ENCODE assay signal across 16 cellular contexts in the genomic region with DNA sequence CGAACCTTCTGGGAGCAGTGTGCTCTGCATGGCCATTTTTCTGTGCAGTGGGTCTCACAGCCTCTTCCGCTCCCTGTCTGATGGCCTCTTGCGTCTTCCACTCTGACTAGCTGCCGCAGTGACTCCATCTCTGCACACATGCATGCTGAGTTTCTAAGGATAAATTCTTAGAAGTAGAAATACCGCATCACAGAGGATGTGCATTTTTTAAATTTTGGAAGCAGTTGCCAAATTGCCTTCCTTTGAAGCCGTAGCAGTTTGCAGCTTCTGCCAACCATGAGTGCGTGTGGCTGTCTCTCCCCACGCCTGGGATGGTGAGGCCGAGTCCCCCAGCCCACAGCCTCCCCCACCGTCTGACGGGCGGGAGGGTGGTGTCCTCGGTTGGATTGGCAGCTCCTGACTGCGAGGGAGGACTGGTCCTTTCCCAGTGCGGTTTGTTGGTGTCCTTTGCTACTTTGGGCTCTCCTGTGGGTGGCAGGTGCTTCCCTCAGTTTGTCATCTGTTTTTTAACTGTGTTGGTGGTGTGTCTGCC. TPM values are rescaled to one million over a fixed set of nuclear protein-coding genes. Genes with fewer than 3 reads are reported as not detected.
DNase-seq lines count a peak whose midpoint lies in the region; ATAC-seq and TF ChIP-seq lines count a peak whose summit lies in the region.
"Had no signal": no experiment of that assay in that cellular context is flagged by ENCODE, and none has a peak within 500 bp of the region (broad histone marks: within the 10 kb centered on the region; RNA-seq: fewer than 3 reads in every experiment).

No MANE protein-coding gene starts in this region.

- DNase-seq in activated CD4-positive, alpha-beta T cell treated with anti-CD3 and anti-CD28 coated beads, Interleukin-2, amount 10 ng/mL, durations not matched to agents 7 days and 5 days, result no peak
- no peak for DNase-seq in activated CD4-positive, alpha-beta T cell treated with anti-CD3 and anti-CD28 coated beads for 36 hours
- no peak for DNase-seq in activated CD8-positive, alpha-beta T cell treated with anti-CD3 and anti-CD28 coated beads for 36 hours
- DNase-seq in glutamatergic neuron, result no peak
- DNase-seq in activated CD4-positive, alpha-beta memory T cell treated with anti-CD3 and anti-CD28 coated beads for 36 hours, result no peak
- no peak for DNase-seq in stimulated activated CD4-positive, alpha-beta T cell treated with anti-CD3 and anti-CD28 coated beads, Interleukin-4, amount 100 ng/mL, for 24 hours
- DNase-seq: activated CD8-positive, alpha-beta memory T cell treated with anti-CD3 and anti-CD28 coated beads, Interleukin-2, amount 10 ng/mL, durations not matched to agents 7 days and 5 days; activated naive CD4-positive, alpha-beta T cell treated with anti-CD3 and anti-CD28 coated beads for 36 hours; heart right ventricle; kidney; tibial artery had no signal

- peaks cover 49% of the 10 kb centered on the region for H3K36me3 ChIP-seq in thymus (ENCODE audit: control insufficient read depth, insufficient read depth)

- peaks cover 29% of the 10 kb centered on the region for H3K4me1 Mint-ChIP-seq in activated CD4-positive, alpha-beta T cell treated with anti-CD3 and anti-CD28 coated beads, Interleukin-2, amount 10 ng/mL, durations not matched to agents 7 days and 5 days
- H3K4me1 Mint-ChIP-seq in activated CD4-positive, alpha-beta T cell treated with anti-CD3 and anti-CD28 coated beads for 36 hours, result peaks cover 32% of the 10 kb centered on the region
- H3K4me1 Mint-ChIP-seq in activated CD8-positive, alpha-beta T cell treated with anti-CD3 and anti-CD28 coated beads for 36 hours (ENCODE audit: low read depth), result peaks cover 40% of the 10 kb centered on the region
- peaks cover 26% of the 10 kb centered on the region for H3K4me1 Mint-ChIP-seq in glutamatergic neuron (ENCODE audit: low read depth, unreplicated experiment)
- peaks cover 31% of the 10 kb centered on the region for H3K4me1 Mint-ChIP-seq in activated CD4-positive, alpha-beta memory T cell treated with anti-CD3 and anti-CD28 coated beads for 36 hours (ENCODE audit: low read depth)

- H3K4me3 ChIP-seq in thymus (ENCODE audit: low read length), result no peak overlapping the region
- H3K4me3 ChIP-seq: heart right ventricle, tibial artery had no signal

- 85% methylated on average over 15 of the region's 15 CpGs for WGBS in thymus

- peak overlapping the region; percentile 69 for H3K27ac Mint-ChIP-seq in activated CD4-positive, alpha-beta T cell treated with anti-CD3 and anti-CD28 coated beads, Interleukin-2, amount 10 ng/mL, durations not matched to agents 7 days and 5 days
- H3K27ac Mint-ChIP-seq in activated CD4-positive, alpha-beta T cell treated with anti-CD3 and anti-CD28 coated beads for 36 hours, result no peak overlapping the region
- H3K27ac Mint-ChIP-seq in activated CD8-positive, alpha-beta T cell treated with anti-CD3 and anti-CD28 coated beads for 36 hours, result peak overlapping the region; percentile 13
- H3K27ac Mint-ChIP-seq in glutamatergic neuron (ENCODE audit: unreplicated experiment), result peak overlapping the region; percentile 64
- H3K27ac Mint-ChIP-seq in activated CD4-positive, alpha-beta memory T cell treated with anti-CD3 and anti-CD28 coated beads for 36 hours, result no peak overlapping the region
- H3K27ac Mint-ChIP-seq: activated CD8-positive, alpha-beta memory T cell treated with anti-CD3 and anti-CD28 coated beads, Interleukin-2, amount 10 ng/mL, durations not matched to agents 7 days and 5 days; activated naive CD4-positive, alpha-beta T cell treated with anti-CD3 and anti-CD28 coated beads for 36 hours had no signal

- H3K36me3 Mint-ChIP-seq in activated CD4-positive, alpha-beta T cell treated with anti-CD3 and anti-CD28 coated beads, Interleukin-2, amount 10 ng/mL, durations not matched to agents 7 days and 5 days (ENCODE audit: low read depth), result peaks cover 4% of the 10 kb centered on the region
- H3K36me3 Mint-ChIP-seq in activated CD4-positive, alpha-beta T cell treated with anti-CD3 and anti-CD28 coated beads for 36 hours (ENCODE audit: low read depth), result peaks cover 2% of the 10 kb centered on the region
- no peaks in the 10 kb centered on the region for H3K36me3 Mint-ChIP-seq in activated CD8-positive, alpha-beta T cell treated with anti-CD3 and anti-CD28 coated beads for 36 hours (ENCODE audit: low read depth)
- peaks cover under 1% of the 10 kb centered on the region for H3K36me3 Mint-ChIP-seq in glutamatergic neuron (ENCODE audit: unreplicated experiment)
- H3K36me3 Mint-ChIP-seq in activated CD4-positive, alpha-beta memory T cell treated with anti-CD3 and anti-CD28 coated beads for 36 hours, result no peaks in the 10 kb centered on the region

- CTCF ChIA-PET in activated CD4-positive, alpha-beta T cell treated with anti-CD3 and anti-CD28 coated beads, Interleukin-2, amount 10 ng/mL, durations not matched to agents 7 days and 5 days (lab: Charles Lee), result interaction anchor here (0.6 kb wide), 2 partner anchors 24 kb away, joined by 3 read pairs; no protein-coding TSS in a partner anchor
- CTCF ChIA-PET in activated CD4-positive, alpha-beta T cell treated with anti-CD3 and anti-CD28 coated beads for 36 hours (lab: Charles Lee), result interaction anchor here (0.6 to 1.5 kb wide), 5 partner anchors 11 to 1444 kb away, joined by 3 to 4 read pairs (median 3); no protein-coding TSS in a partner anchor
- CTCF ChIA-PET in activated CD8-positive, alpha-beta T cell treated with anti-CD3 and anti-CD28 coated beads for 36 hours (lab: Charles Lee), result no interaction called here
- CTCF ChIA-PET in activated CD4-positive, alpha-beta memory T cell treated with anti-CD3 and anti-CD28 coated beads for 36 hours (lab: Charles Lee), result no interaction called here

- POLR2A ChIA-PET in activated CD4-positive, alpha-beta T cell treated with anti-CD3 and anti-CD28 coated beads, Interleukin-2, amount 10 ng/mL, durations not matched to agents 7 days and 5 days (lab: Charles Lee), result no interaction called here
- POLR2A ChIA-PET in activated CD4-positive, alpha-beta T cell treated with anti-CD3 and anti-CD28 coated beads for 36 hours (lab: Charles Lee), result no interaction called here
- POLR2A ChIA-PET in activated CD8-positive, alpha-beta T cell treated with anti-CD3 and anti-CD28 coated beads for 36 hours (lab: Charles Lee), result interaction anchor here (0.9 kb wide), 1 partner anchor 10 kb away, joined by 3 read pairs; a partner anchor contains a TSS
- POLR2A ChIA-PET in activated CD4-positive, alpha-beta memory T cell treated with anti-CD3 and anti-CD28 coated beads for 36 hours (lab: Charles Lee), result interaction anchor here (0.6 kb wide), 1 partner anchor 17 kb away, joined by 3 read pairs; no protein-coding TSS in a partner anchor

- no peak for ATAC-seq in activated CD4-positive, alpha-beta T cell treated with anti-CD3 and anti-CD28 coated beads for 36 hours
- ATAC-seq in activated CD8-positive, alpha-beta T cell treated with anti-CD3 and anti-CD28 coated beads for 36 hours, result no peak
- no peak for ATAC-seq in GM18520 (IDR thresholded peaks at IDR 0.05; ENCODE audit: unreplicated experiment)
- ATAC-seq: activated CD8-positive, alpha-beta memory T cell treated with anti-CD3 and anti-CD28 coated beads, Interleukin-2, amount 10 ng/mL, durations not matched to agents 7 days and 5 days; heart right ventricle had no signal

- H3K27ac ChIP-seq in thymus (ENCODE audit: low read depth), result peak overlapping the region; percentile 10
- H3K27ac ChIP-seq: heart right ventricle, tibial artery had no signal

- intact Hi-C loops in activated CD4-positive, alpha-beta T cell treated with anti-CD3 and anti-CD28 coated beads for 36 hours (cut with DNase I, micrococcal nuclease), result no loop called here
- intact Hi-C loops in activated CD8-positive, alpha-beta T cell treated with anti-CD3 and anti-CD28 coated beads for 36 hours (cut with micrococcal nuclease), result no loop called here
- intact Hi-C loops in activated CD4-positive, alpha-beta memory T cell treated with anti-CD3 and anti-CD28 coated beads for 36 hours (cut with micrococcal nuclease), result no loop called here

- H3K27me3 ChIP-seq in thymus (ENCODE audit: control insufficient read depth, insufficient read depth), result no peaks in the 10 kb centered on the region
- H3K27me3 ChIP-seq: heart right ventricle, tibial artery had no signal

- no peaks in the 10 kb centered on the region for H3K27me3 Mint-ChIP-seq in activated CD4-positive, alpha-beta T cell treated with anti-CD3 and anti-CD28 coated beads, Interleukin-2, amount 10 ng/mL, durations not matched to agents 7 days and 5 days
- no peaks in the 10 kb centered on the region for H3K27me3 Mint-ChIP-seq in activated CD4-positive, alpha-beta T cell treated with anti-CD3 and anti-CD28 coated beads for 36 hours
- no peaks in the 10 kb centered on the region for H3K27me3 Mint-ChIP-seq in activated CD8-positive, alpha-beta T cell treated with anti-CD3 and anti-CD28 coated beads for 36 hours
- H3K27me3 Mint-ChIP-seq in glutamatergic neuron (ENCODE audit: unreplicated experiment), result peaks cover 2% of the 10 kb centered on the region
- H3K27me3 Mint-ChIP-seq in activated CD4-positive, alpha-beta memory T cell treated with anti-CD3 and anti-CD28 coated beads for 36 hours, result no peaks in the 10 kb centered on the region
- H3K27me3 Mint-ChIP-seq: activated CD8-positive, alpha-beta memory T cell treated with anti-CD3 and anti-CD28 coated beads, Interleukin-2, amount 10 ng/mL, durations not matched to agents 7 days and 5 days had no signal

- no peaks in the 10 kb centered on the region for H3K9me3 ChIP-seq in thymus (ENCODE audit: control insufficient read depth)
- H3K9me3 ChIP-seq: heart right ventricle, tibial artery had no signal

- no peak for TF ChIP-seq CTCF in activated CD8-positive, alpha-beta T cell treated with anti-CD3 and anti-CD28 coated beads for 36 hours (IDR thresholded peaks at IDR 0.05)
- TF ChIP-seq CTCF in glutamatergic neuron (IDR thresholded peaks at IDR 0.05; ENCODE audit: partially characterized antibody, unreplicated experiment), result no peak

- H3K4me3 Mint-ChIP-seq in activated CD4-positive, alpha-beta T cell treated with anti-CD3 and anti-CD28 coated beads, Interleukin-2, amount 10 ng/mL, durations not matched to agents 7 days and 5 days, result no peak overlapping the region
- H3K4me3 Mint-ChIP-seq in activated CD4-positive, alpha-beta T cell treated with anti-CD3 and anti-CD28 coated beads for 36 hours, result no peak overlapping the region
- no peak overlapping the region for H3K4me3 Mint-ChIP-seq in activated CD8-positive, alpha-beta T cell treated with anti-CD3 and anti-CD28 coated beads for 36 hours
- peak overlapping the region; percentile 61 for H3K4me3 Mint-ChIP-seq in glutamatergic neuron (ENCODE audit: unreplicated experiment)
- no peak overlapping the region for H3K4me3 Mint-ChIP-seq in activated CD4-positive, alpha-beta memory T cell treated with anti-CD3 and anti-CD28 coated beads for 36 hours
- H3K4me3 Mint-ChIP-seq: activated CD8-positive, alpha-beta memory T cell treated with anti-CD3 and anti-CD28 coated beads, Interleukin-2, amount 10 ng/mL, durations not matched to agents 7 days and 5 days; activated naive CD4-positive, alpha-beta T cell treated with anti-CD3 and anti-CD28 coated beads for 36 hours had no signal

- H3K4me1 ChIP-seq in thymus (ENCODE audit: control insufficient read depth, insufficient read depth, low read length), result peaks cover 7% of the 10 kb centered on the region

- H3K9me3 Mint-ChIP-seq in activated CD4-positive, alpha-beta T cell treated with anti-CD3 and anti-CD28 coated beads, Interleukin-2, amount 10 ng/mL, durations not matched to agents 7 days and 5 days, result no peaks in the 10 kb centered on the region
- no peaks in the 10 kb centered on the region for H3K9me3 Mint-ChIP-seq in activated CD4-positive, alpha-beta T cell treated with anti-CD3 and anti-CD28 coated beads for 36 hours (ENCODE audit: low read depth)
- H3K9me3 Mint-ChIP-seq in activated CD8-positive, alpha-beta T cell treated with anti-CD3 and anti-CD28 coated beads for 36 hours, result no peaks in the 10 kb centered on the region
- H3K9me3 Mint-ChIP-seq in glutamatergic neuron (ENCODE audit: unreplicated experiment), result peaks cover 2% of the 10 kb centered on the region
- no peaks in the 10 kb centered on the region for H3K9me3 Mint-ChIP-seq in activated CD4-positive, alpha-beta memory T cell treated with anti-CD3 and anti-CD28 coated beads for 36 hours
- H3K9me3 Mint-ChIP-seq: activated naive CD4-positive, alpha-beta T cell treated with anti-CD3 and anti-CD28 coated beads for 36 hours had no signal

RNA-seq across cellular contexts. Expression of a gene that starts 9.8 kb away (rescaled TPM):
- total RNA-seq in activated CD4-positive, alpha-beta T cell treated with anti-CD3 and anti-CD28 coated beads, Interleukin-2, amount 10 ng/mL, durations not matched to agents 7 days and 5 days, result 10 to 100 TPM; 78.6 to 79.3 TPM
- 10 to 100 TPM; 40.8 to 50.7 TPM for total RNA-seq in activated CD4-positive, alpha-beta T cell treated with anti-CD3 and anti-CD28 coated beads for 36 hours
- total RNA-seq in activated CD8-positive, alpha-beta T cell treated with anti-CD3 and anti-CD28 coated beads for 36 hours, result 10 to 100 TPM; 39.9 to 40.9 TPM
- total RNA-seq in glutamatergic neuron (ENCODE audit: unreplicated experiment), result 51.3 TPM
- 26.2 TPM for polyA plus RNA-seq in thymus
- total RNA-seq in activated CD4-positive, alpha-beta memory T cell treated with anti-CD3 and anti-CD28 coated beads for 36 hours, result 10 to 100 TPM; 43.5 to 46.9 TPM

RNA-seq across cellular contexts. Expression of a gene that starts 15.5 kb away (rescaled TPM):
- 10 to 100 TPM in 1 of 2 experiments, 1 to 10 TPM in 1; 9.2 to 12.6 TPM for total RNA-seq in activated CD4-positive, alpha-beta T cell treated with anti-CD3 and anti-CD28 coated beads, Interleukin-2, amount 10 ng/mL, durations not matched to agents 7 days and 5 days
- total RNA-seq in activated CD4-positive, alpha-beta T cell treated with anti-CD3 and anti-CD28 coated beads for 36 hours, result 10 to 100 TPM in 1 of 2 experiments, 1 to 10 TPM in 1; 9.6 to 15.4 TPM
- 10 to 100 TPM; 15.7 to 17.0 TPM for total RNA-seq in activated CD8-positive, alpha-beta T cell treated with anti-CD3 and anti-CD28 coated beads for 36 hours
- 8.5 TPM for total RNA-seq in glutamatergic neuron (ENCODE audit: unreplicated experiment)
- polyA plus RNA-seq in thymus, result 8.8 TPM
- 10 to 100 TPM; 15.0 to 17.0 TPM for total RNA-seq in activated CD4-positive, alpha-beta memory T cell treated with anti-CD3 and anti-CD28 coated beads for 36 hours

RNA-seq across cellular contexts. Expression of a gene that starts 23.0 kb away (rescaled TPM):
- total RNA-seq in activated CD4-positive, alpha-beta T cell treated with anti-CD3 and anti-CD28 coated beads, Interleukin-2, amount 10 ng/mL, durations not matched to agents 7 days and 5 days, result 1 to 10 TPM; 6.5 to 8.7 TPM
- 1 to 10 TPM; 1.4 to 2.5 TPM for total RNA-seq in activated CD4-positive, alpha-beta T cell treated with anti-CD3 and anti-CD28 coated beads for 36 hours
- total RNA-seq in activated CD8-positive, alpha-beta T cell treated with anti-CD3 and anti-CD28 coated beads for 36 hours, result 1 to 10 TPM; 1.6 to 2.4 TPM
- 2.5 TPM for total RNA-seq in glutamatergic neuron (ENCODE audit: unreplicated experiment)
- 4.9 TPM for polyA plus RNA-seq in thymus
- total RNA-seq in activated CD4-positive, alpha-beta memory T cell treated with anti-CD3 and anti-CD28 coated beads for 36 hours, result 1 to 10 TPM; 1.1 to 1.8 TPM
- polyA plus RNA-seq: endothelial cell of umbilical vein had no signal

RNA-seq across cellular contexts. Expression of a gene that starts 32.7 kb away (rescaled TPM):
- total RNA-seq in activated CD4-positive, alpha-beta T cell treated with anti-CD3 and anti-CD28 coated beads, Interleukin-2, amount 10 ng/mL, durations not matched to agents 7 days and 5 days, result not detected
- total RNA-seq in activated CD4-positive, alpha-beta T cell treated with anti-CD3 and anti-CD28 coated beads for 36 hours, result not detected
- not detected for total RNA-seq in activated CD8-positive, alpha-beta T cell treated with anti-CD3 and anti-CD28 coated beads for 36 hours
- not detected for total RNA-seq in glutamatergic neuron (ENCODE audit: unreplicated experiment)
- not detected for polyA plus RNA-seq in thymus
- not detected for total RNA-seq in activated CD4-positive, alpha-beta memory T cell treated with anti-CD3 and anti-CD28 coated beads for 36 hours
- total RNA-seq: activated CD8-positive, alpha-beta memory T cell treated with anti-CD3 and anti-CD28 coated beads, Interleukin-2, amount 10 ng/mL, durations not matched to agents 7 days and 5 days; activated naive CD4-positive, alpha-beta T cell treated with anti-CD3 and anti-CD28 coated beads for 36 hours; endothelial cell of umbilical vein; heart right ventricle; kidney; mononuclear cell; posterior vena cava had no signal
- polyA plus RNA-seq: endothelial cell of umbilical vein, heart right ventricle had no signal

RNA-seq across cellular contexts. Expression of a gene that starts 35.6 kb away (rescaled TPM):
- total RNA-seq in activated CD4-positive, alpha-beta T cell treated with anti-CD3 and anti-CD28 coated beads, Interleukin-2, amount 10 ng/mL, durations not matched to agents 7 days and 5 days, result under 1 TPM; 0.27 to 0.33 TPM
- under 1 TPM in 1 of 2 experiments, not detected in 1; 0.49 TPM for total RNA-seq in activated CD4-positive, alpha-beta T cell treated with anti-CD3 and anti-CD28 coated beads for 36 hours
- total RNA-seq in activated CD8-positive, alpha-beta T cell treated with anti-CD3 and anti-CD28 coated beads for 36 hours, result 1 to 10 TPM; 1.6 to 3.8 TPM
- not detected for total RNA-seq in glutamatergic neuron (ENCODE audit: unreplicated experiment)
- 74.7 TPM for polyA plus RNA-seq in thymus
- total RNA-seq in activated CD4-positive, alpha-beta memory T cell treated with anti-CD3 and anti-CD28 coated beads for 36 hours, result not detected
- total RNA-seq: endothelial cell of umbilical vein, heart right ventricle, mononuclear cell, posterior vena cava had no signal
- polyA plus RNA-seq: endothelial cell of umbilical vein, heart right ventricle had no signal

Comparison
In these comparisons a context has a peak if more than half of its experiments do, and no peak if none do; other contexts are left out.
1. H3K27ac Mint-ChIP-seq: peak in activated CD4-positive, alpha-beta T cell treated with anti-CD3 and anti-CD28 coated beads, Interleukin-2, amount 10 ng/mL, durations not matched to agents 7 days and 5 days (single experiment), activated CD8-positive, alpha-beta T cell treated with anti-CD3 and anti-CD28 coated beads for 36 hours (single experiment) and glutamatergic neuron (single experiment); none in activated CD4-positive, alpha-beta T cell treated with anti-CD3 and anti-CD28 coated beads for 36 hours (single experiment) and activated CD4-positive, alpha-beta memory T cell treated with anti-CD3 and anti-CD28 coated beads for 36 hours (single experiment).
2. CTCF ChIA-PET loops: an anchor here in activated CD4-positive, alpha-beta T cell treated with anti-CD3 and anti-CD28 coated beads, Interleukin-2, amount 10 ng/mL, durations not matched to agents 7 days and 5 days (0.6 kb wide) and activated CD4-positive, alpha-beta T cell treated with anti-CD3 and anti-CD28 coated beads for 36 hours (0.6 to 1.5 kb wide); none called in activated CD8-positive, alpha-beta T cell treated with anti-CD3 and anti-CD28 coated beads for 36 hours and activated CD4-positive, alpha-beta memory T cell treated with anti-CD3 and anti-CD28 coated beads for 36 hours.
3. POLR2A ChIA-PET loops: an anchor here in activated CD8-positive, alpha-beta T cell treated with anti-CD3 and anti-CD28 coated beads for 36 hours (0.9 kb wide) and activated CD4-positive, alpha-beta memory T cell treated with anti-CD3 and anti-CD28 coated beads for 36 hours (0.6 kb wide); none called in activated CD4-positive, alpha-beta T cell treated with anti-CD3 and anti-CD28 coated beads, Interleukin-2, amount 10 ng/mL, durations not matched to agents 7 days and 5 days and activated CD4-positive, alpha-beta T cell treated with anti-CD3 and anti-CD28 coated beads for 36 hours.